Comparison of ENCODE assay signal across 22 cellular contexts in genomic region chr1:24951337-24951736, GRCh38. TPM values are rescaled to one million over a fixed set of nuclear protein-coding genes. Genes with fewer than 3 reads are reported as not detected.
A peak's percentile ranks its signal among the peaks of the same experiment; 100 is the strongest.
DNase-seq lines count a peak whose midpoint lies in the region; ATAC-seq, FAIRE-seq and TF ChIP-seq lines count a peak whose summit lies in the region.
"Had no signal": no experiment of that assay in that cellular context is flagged by ENCODE, and none has a peak within 500 bp of the region (broad histone marks: within the 10 kb centered on the region; RNA-seq: fewer than 3 reads in every experiment).

No MANE protein-coding gene starts in this region.

- no peaks in the 10 kb centered on the region for H3K9me3 Mint-ChIP-seq in activated CD8-positive, alpha-beta memory T cell treated with anti-CD3 and anti-CD28 coated beads, Interleukin-2, amount 10 ng/mL, durations not matched to agents 7 days and 5 days (ENCODE audit: low read depth)
- H3K9me3 Mint-ChIP-seq in activated T-helper 17 cell treated with anti-CD3 and anti-CD28 coated beads, Interleukin-2, amount 50 U/mL, for 72 hours = peaks cover 3% of the 10 kb centered on the region
- no peaks in the 10 kb centered on the region for H3K9me3 Mint-ChIP-seq in naive B cell
- H3K9me3 Mint-ChIP-seq: CD14-positive monocyte, endodermal cell, nephron progenitor cell had no signal

- ATAC-seq in activated CD8-positive, alpha-beta memory T cell treated with anti-CD3 and anti-CD28 coated beads, Interleukin-2, amount 10 ng/mL, durations not matched to agents 7 days and 5 days = no peak
- no peak for ATAC-seq in activated T-helper 17 cell treated with anti-CD3 and anti-CD28 coated beads, Interleukin-2, amount 50 U/mL, for 72 hours (replicated peaks)
- ATAC-seq in naive B cell (ENCODE audit: low read depth in 2 of 2) (no peak), HG02970 (IDR thresholded peaks at IDR 0.05; ENCODE audit: low FRiP score, unreplicated experiment) (no peak)
- ATAC-seq: sciatic nerve had no signal

- H3K4me3 ChIP-seq in MM.1S (ENCODE audit: low read length) (no peak overlapping the region), OCI-LY7 (ENCODE audit: low read depth, low read length, poor library complexity, severe bottlenecking) (no peak overlapping the region)
- H3K4me3 ChIP-seq: breast epithelium, coronary artery, GM23248 had no signal

- intact Hi-C loops in OCI-LY7 (cut with micrococcal nuclease; ENCODE audit: unreplicated experiment) = no loop called here

- no peaks in the 10 kb centered on the region for H3K27me3 ChIP-seq in MM.1S (replicated peaks; ENCODE audit: insufficient read depth, low read length)
- H3K27me3 ChIP-seq: breast epithelium had no signal

- H3K36me3 ChIP-seq in MM.1S (replicated peaks; ENCODE audit: insufficient read depth, low read length) (no peaks in the 10 kb centered on the region), OCI-LY7 (ENCODE audit: insufficient read depth, low read length) (peaks cover 7% of the 10 kb centered on the region; the same call in 1 of the 2 replicates)
- H3K36me3 ChIP-seq: breast epithelium had no signal

- peak overlapping the region; percentile 55 for H3K4me3 Mint-ChIP-seq in activated CD8-positive, alpha-beta memory T cell treated with anti-CD3 and anti-CD28 coated beads, Interleukin-2, amount 10 ng/mL, durations not matched to agents 7 days and 5 days
- H3K4me3 Mint-ChIP-seq in activated T-helper 17 cell treated with anti-CD3 and anti-CD28 coated beads, Interleukin-2, amount 50 U/mL, for 72 hours = peak overlapping the region; percentile 80
- H3K4me3 Mint-ChIP-seq in naive B cell = no peak overlapping the region
- H3K4me3 Mint-ChIP-seq: CD14-positive monocyte, endodermal cell, nephron progenitor cell had no signal

- H3K79me2 ChIP-seq in MM.1S (ENCODE audit: low read length) (no peaks in the 10 kb centered on the region), OCI-LY7 (ENCODE audit: insufficient read depth, low read depth, low read length) (no peaks in the 10 kb centered on the region)

- POLR2A ChIA-PET in OCI-LY7 (lab: Charles Lee) = interaction anchor here (0.6 kb wide), 1 partner anchor 31 kb away, joined by 4 read pairs; no protein-coding TSS in a partner anchor

- H3K27ac Mint-ChIP-seq in activated CD8-positive, alpha-beta memory T cell treated with anti-CD3 and anti-CD28 coated beads, Interleukin-2, amount 10 ng/mL, durations not matched to agents 7 days and 5 days = peak overlapping the region; percentile 86
- no peak overlapping the region for H3K27ac Mint-ChIP-seq in activated T-helper 17 cell treated with anti-CD3 and anti-CD28 coated beads, Interleukin-2, amount 50 U/mL, for 72 hours
- peak overlapping the region in 4 of 6 donors; percentile 22 to 57 (median 42) for H3K27ac Mint-ChIP-seq in naive B cell
- H3K27ac Mint-ChIP-seq: CD14-positive monocyte, endodermal cell, nephron progenitor cell had no signal

- TF ChIP-seq CTCF in MM.1S (IDR thresholded peaks at IDR 0.05; ENCODE audit: low read length) (no peak), OCI-LY7 (conservative IDR thresholded peaks at IDR 0.05; ENCODE audit: low read length) (no peak)

- H3F3A ChIP-seq in MM.1S (ENCODE audit: insufficient read depth, low read length) = no peaks in the 10 kb centered on the region; the same call in 1 of the 2 replicates

- H3K4me2 ChIP-seq in MM.1S (ENCODE audit: low read depth, low read length) = no peak overlapping the region
- no peak overlapping the region for H3K4me2 ChIP-seq in OCI-LY7 (ENCODE audit: low read length)

- no TSS peak for BruUV-seq in OCI-LY7 (replicated peaks; lab: Mats Ljungman, UMichigan)

- H3K9me3 ChIP-seq in MM.1S (replicated peaks; ENCODE audit: insufficient read depth, low read length) (no peaks in the 10 kb centered on the region), OCI-LY7 (ENCODE audit: low read length) (no peaks in the 10 kb centered on the region)
- H3K9me3 ChIP-seq: breast epithelium had no signal

- CTCF ChIA-PET in activated CD8-positive, alpha-beta memory T cell treated with anti-CD3 and anti-CD28 coated beads, Interleukin-2, amount 10 ng/mL, durations not matched to agents 7 days and 5 days (lab: Charles Lee) = interaction anchor here (0.7 to 17.9 kb wide), 14 partner anchors 9 to 149 kb away, joined by 3 to 338 read pairs (median 8); partner anchors contain the start of gene RUNX3
- CTCF ChIA-PET in OCI-LY7 (lab: Charles Lee; ENCODE audit: unreplicated experiment) = interaction anchor here (1.1 kb wide), 1 partner anchor 19 kb away, joined by 5 read pairs; no protein-coding TSS in a partner anchor

- no peaks in the 10 kb centered on the region for H4K20me1 ChIP-seq in MM.1S (ENCODE audit: insufficient read depth, low read length)
- H4K20me1 ChIP-seq in OCI-LY7 (ENCODE audit: insufficient read depth, low read length) = peaks cover 6% of the 10 kb centered on the region

- H3K4me1 Mint-ChIP-seq in activated CD8-positive, alpha-beta memory T cell treated with anti-CD3 and anti-CD28 coated beads, Interleukin-2, amount 10 ng/mL, durations not matched to agents 7 days and 5 days = peaks cover 96% of the 10 kb centered on the region
- H3K4me1 Mint-ChIP-seq in activated T-helper 17 cell treated with anti-CD3 and anti-CD28 coated beads, Interleukin-2, amount 50 U/mL, for 72 hours = peaks cover 46% of the 10 kb centered on the region
- H3K4me1 Mint-ChIP-seq in naive B cell = peaks cover 28 to 67% (median 39%) of the 10 kb centered on the region in 3 donors
- H3K4me1 Mint-ChIP-seq: nephron progenitor cell had no signal

- peak; percentile 35 for FAIRE-seq in GM18507 (lab: Jason Lieb, UNC)

- H3K27ac ChIP-seq in MM.1S (ENCODE audit: low read length) (no peak overlapping the region), OCI-LY7 (ENCODE audit: low read depth, low read length, poor library complexity, severe bottlenecking) (no peak overlapping the region)
- H3K27ac ChIP-seq: breast epithelium, coronary artery, GM23248 had no signal

- peaks cover 80% of the 10 kb centered on the region for H3K36me3 Mint-ChIP-seq in activated CD8-positive, alpha-beta memory T cell treated with anti-CD3 and anti-CD28 coated beads, Interleukin-2, amount 10 ng/mL, durations not matched to agents 7 days and 5 days
- peaks cover 95% of the 10 kb centered on the region for H3K36me3 Mint-ChIP-seq in activated T-helper 17 cell treated with anti-CD3 and anti-CD28 coated beads, Interleukin-2, amount 50 U/mL, for 72 hours (ENCODE audit: low read depth)
- H3K36me3 Mint-ChIP-seq in naive B cell = no peaks in the 10 kb centered on the region

- no peak overlapping the region for H2AFZ ChIP-seq in MM.1S (ENCODE audit: low read length)
- H2AFZ ChIP-seq in OCI-LY7 (ENCODE audit: low read length) = no peak overlapping the region
- H2AFZ ChIP-seq: GM23248 had no signal

- H3K4me1 ChIP-seq in MM.1S (ENCODE audit: low read length) (peaks cover 22% of the 10 kb centered on the region), OCI-LY7 (ENCODE audit: insufficient read depth, low read length, poor library complexity, severe bottlenecking) (peaks cover 68% of the 10 kb centered on the region)
- H3K4me1 ChIP-seq: breast epithelium had no signal

- no peaks in the 10 kb centered on the region for H3K27me3 Mint-ChIP-seq in activated CD8-positive, alpha-beta memory T cell treated with anti-CD3 and anti-CD28 coated beads, Interleukin-2, amount 10 ng/mL, durations not matched to agents 7 days and 5 days
- H3K27me3 Mint-ChIP-seq in activated T-helper 17 cell treated with anti-CD3 and anti-CD28 coated beads, Interleukin-2, amount 50 U/mL, for 72 hours = no peaks in the 10 kb centered on the region
- no peaks in the 10 kb centered on the region for H3K27me3 Mint-ChIP-seq in naive B cell

- no peaks in the 10 kb centered on the region for H3K9me2 ChIP-seq in MM.1S (replicated peaks; ENCODE audit: insufficient read depth, low read length)
- no peaks in the 10 kb centered on the region for H3K9me2 ChIP-seq in OCI-LY7 (ENCODE audit: insufficient read depth, low read length)

- H3K9ac ChIP-seq in MM.1S (ENCODE audit: low read length) = no peak overlapping the region
- H3K9ac ChIP-seq: GM23248 had no signal

- DNase-seq in activated CD8-positive, alpha-beta memory T cell treated with anti-CD3 and anti-CD28 coated beads, Interleukin-2, amount 10 ng/mL, durations not matched to agents 7 days and 5 days = peak; percentile 53
- DNase-seq in activated CD8-positive, alpha-beta memory T cell treated with anti-CD3 and anti-CD28 coated beads, Interleukin-2, amount 50 U/mL, for 48 hours = no peak
- no peak for DNase-seq in GM18507 (ENCODE audit: extremely low spot score, insufficient read length, low read depth)
- no peak for DNase-seq in naive B cell
- no peak for DNase-seq in MM.1S
- no peak for DNase-seq in OCI-LY7 (ENCODE audit: low spot score)
- DNase-seq: activated CD4-positive, alpha-beta T cell treated with anti-CD3 and anti-CD28 coated beads for 1 hour; DMS 273 treated with DMSO at 0.1 percent for 48 hours; endodermal cell; GDM1; GM23248; mesendoderm; NCI-H2107; NCI-H510A; nephron progenitor cell had no signal

RNA-seq across cellular contexts. Expression of gene RUNX3, which starts 21.3 kb away (rescaled TPM):
- 100 to 1,000 TPM; 224 to 246 TPM for total RNA-seq in activated CD8-positive, alpha-beta memory T cell treated with anti-CD3 and anti-CD28 coated beads, Interleukin-2, amount 10 ng/mL, durations not matched to agents 7 days and 5 days
- total RNA-seq in activated T-helper 17 cell treated with anti-CD3 and anti-CD28 coated beads, Interleukin-2, amount 50 U/mL, for 72 hours = 100 to 1,000 TPM; 116 to 145 TPM
- polyA plus RNA-seq in naive B cell (ENCODE audit: low read depth in 6 of 6) = 10 to 100 TPM; 14.7 to 28.7 (median 18.2) TPM
- 9.5 and 12.2 TPM in 2 replicates for total RNA-seq in OCI-LY7 (2014; rRNA removed; shearing (Covaris generic))
- 39.5 and 41.1 TPM in 2 replicates for total RNA-seq in OCI-LY7 (2022)
- total RNA-seq: LHCN-M2 had no signal

Comparison
In these comparisons a context has a peak if more than half of its experiments do, and no peak if none do; other contexts are left out.
1. H3K4me3 Mint-ChIP-seq: peak in activated CD8-positive, alpha-beta memory T cell treated with anti-CD3 and anti-CD28 coated beads, Interleukin-2, amount 10 ng/mL, durations not matched to agents 7 days and 5 days (single experiment) and activated T-helper 17 cell treated with anti-CD3 and anti-CD28 coated beads, Interleukin-2, amount 50 U/mL, for 72 hours (single experiment); none in naive B cell (0 of 8).